In the genomic region with DNA sequence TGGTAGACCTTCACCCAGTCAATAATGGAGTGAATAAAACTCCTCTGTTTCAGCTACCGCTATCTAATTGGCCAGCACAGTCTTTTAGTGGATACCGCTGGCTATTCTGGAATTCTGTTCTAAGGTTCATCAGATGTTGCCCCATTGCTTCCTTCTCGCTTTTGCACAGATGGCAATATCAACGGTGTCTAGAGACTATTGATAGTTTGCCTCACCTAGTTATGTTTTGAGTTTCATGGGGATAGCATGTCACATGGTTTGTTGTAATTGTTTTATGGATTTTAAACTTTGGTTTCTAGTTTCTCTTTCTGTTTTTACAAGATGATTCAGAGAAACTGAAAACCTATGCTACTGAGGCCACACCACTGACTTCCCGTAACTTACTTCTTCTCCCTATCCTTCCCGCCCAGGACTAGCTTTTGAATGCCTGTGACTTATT, we compare ENCODE assay signal across 8 cellular contexts. TPM values are rescaled to one million over a fixed set of nuclear protein-coding genes. Genes with fewer than 3 reads are reported as not detected.
DNase-seq lines count a peak whose midpoint lies in the region; ATAC-seq and TF ChIP-seq lines count a peak whose summit lies in the region.

No MANE protein-coding gene starts in this region.

- peaks cover 38% of the 10 kb centered on the region for H3K4me1 Mint-ChIP-seq in activated naive CD8-positive, alpha-beta T cell treated with anti-CD3 and anti-CD28 coated beads for 36 hours
- peaks cover 28% of the 10 kb centered on the region for H3K4me1 Mint-ChIP-seq in memory B cell

- H3K4me3 ChIP-seq in KMS-11 (IDR thresholded peaks at IDR 0.05; ENCODE audit: insufficient read depth, low read depth, low read length), result peak overlapping the region; percentile 12

- H3K36me3 Mint-ChIP-seq in activated naive CD8-positive, alpha-beta T cell treated with anti-CD3 and anti-CD28 coated beads for 36 hours, result peaks cover 34% of the 10 kb centered on the region
- H3K36me3 Mint-ChIP-seq in memory B cell, result peaks cover 1% of the 10 kb centered on the region

- no peak for TF ChIP-seq CTCF in KMS-11 (conservative IDR thresholded peaks at IDR 0.05; ENCODE audit: low read depth, low read length)

- peaks cover 19% of the 10 kb centered on the region for H3K4me1 ChIP-seq in KMS-11 (ENCODE audit: low read depth, poor library complexity, severe bottlenecking)

- peak overlapping the region; percentile 100 for H3K27ac Mint-ChIP-seq in activated naive CD8-positive, alpha-beta T cell treated with anti-CD3 and anti-CD28 coated beads for 36 hours
- H3K27ac Mint-ChIP-seq in memory B cell, result peak overlapping the region; percentile 21

- H3K9me3 Mint-ChIP-seq in activated naive CD8-positive, alpha-beta T cell treated with anti-CD3 and anti-CD28 coated beads for 36 hours, result no peaks in the 10 kb centered on the region
- H3K9me3 Mint-ChIP-seq in memory B cell, result no peaks in the 10 kb centered on the region

- H3K9ac ChIP-seq in KMS-11, result peak overlapping the region; percentile 96; the same call in 1 of the 2 replicates

- ATAC-seq in GM21529 (IDR thresholded peaks at IDR 0.05; ENCODE audit: unreplicated experiment) (peak; percentile 59), memory B cell (ENCODE audit: low read depth) (no peak)

- no peaks in the 10 kb centered on the region for H4K20me1 ChIP-seq in KMS-11 (ENCODE audit: insufficient read depth)

- no peak overlapping the region for H2AFZ ChIP-seq in KMS-11 (ENCODE audit: low read depth)

- H3K27me3 ChIP-seq in KMS-11 (ENCODE audit: insufficient read depth, low read depth), result no peaks in the 10 kb centered on the region

- peaks cover 68% of the 10 kb centered on the region for H3K79me2 ChIP-seq in KMS-11 (ENCODE audit: insufficient read depth, low read depth)

- no peaks in the 10 kb centered on the region for H3K36me3 ChIP-seq in KMS-11 (ENCODE audit: insufficient read depth)

- peak overlapping the region; percentile 99 for H3K4me3 Mint-ChIP-seq in activated naive CD8-positive, alpha-beta T cell treated with anti-CD3 and anti-CD28 coated beads for 36 hours
- peak overlapping the region; percentile 63 for H3K4me3 Mint-ChIP-seq in memory B cell

- H3K4me2 ChIP-seq in KMS-11, result peak overlapping the region; percentile 90

- peak overlapping the region; percentile 95; the same call in 1 of the 2 replicates for H3K27ac ChIP-seq in KMS-11

- DNase-seq in ELR (ENCODE audit: low read depth), result peak; percentile 37
- DNase-seq in activated naive CD8-positive, alpha-beta T cell treated with anti-CD3 and anti-CD28 coated beads for 36 hours, result peak; percentile 9
- no peak for DNase-seq in memory B cell (ENCODE audit: low spot score in 2 of 2)
- no peak for DNase-seq in DMS53 (lab: John Stamatoyannopoulos, UW)
- DNase-seq in hypothalamus (lab: John Stamatoyannopoulos, UW), result no peak
- DNase-seq in HUDEP-2 (lab: John Stamatoyannopoulos, UW; ENCODE audit: unreplicated experiment in 76 of 76), result no peak

- no peaks in the 10 kb centered on the region for H3K27me3 Mint-ChIP-seq in activated naive CD8-positive, alpha-beta T cell treated with anti-CD3 and anti-CD28 coated beads for 36 hours
- no peaks in the 10 kb centered on the region for H3K27me3 Mint-ChIP-seq in memory B cell

RNA-seq across cellular contexts. Expression of a gene that starts 2.0 kb away (rescaled TPM):
- 10 to 100 TPM; 38.7 to 40.0 TPM for total RNA-seq in activated naive CD8-positive, alpha-beta T cell treated with anti-CD3 and anti-CD28 coated beads for 36 hours

Comparison
In these comparisons a context has a peak if more than half of its experiments do, and no peak if none do; other contexts are left out.
1. DNase-seq: peak in ELR (single experiment) and activated naive CD8-positive, alpha-beta T cell treated with anti-CD3 and anti-CD28 coated beads for 36 hours (single experiment); none in memory B cell (0 of 2), DMS53 (single experiment), hypothalamus (0 of 51) and HUDEP-2 (0 of 76).